In genomic region chr1:197307551-197307950, GRCh38 we compare ENCODE assay signal across 15 cellular contexts. TPM values are rescaled to one million over a fixed set of nuclear protein-coding genes. Genes with fewer than 3 reads are reported as not detected.
DNase-seq lines count a peak whose midpoint lies in the region; ATAC-seq and TF ChIP-seq lines count a peak whose summit lies in the region.
"Had no signal": no experiment of that assay in that cellular context is flagged by ENCODE, and none has a peak within 500 bp of the region (broad histone marks: within the 10 kb centered on the region; RNA-seq: fewer than 3 reads in every experiment).

No MANE protein-coding gene starts in this region.

- CTCF ChIA-PET in HEK293T (lab: Yijun Ruan, JAX) = no interaction called here
- CTCF ChIA-PET in RWPE1 (lab: Yijun Ruan, JAX) = interaction anchor here (1.1 kb wide), 1 partner anchor 92 kb away, joined by 4 read pairs; no protein-coding TSS in a partner anchor

- no peak for TF ChIP-seq CTCF in RWPE1 (conservative IDR thresholded peaks at IDR 0.05; ENCODE audit: low read depth)
- no peak for TF ChIP-seq CTCF in psoas muscle (IDR thresholded peaks at IDR 0.05)

- DNase-seq in HEK293T (ENCODE audit: extremely low spot score) (no peak), RWPE1 (ENCODE audit: low spot score) (peak; percentile 59), glomerular visceral epithelial cell (ENCODE audit: extremely low spot score) (peak; percentile 40), NCI-H226 (no peak), psoas muscle (no peak), immature natural killer cell (no peak)
- DNase-seq: ACHN; CD4-positive, CD25-positive, alpha-beta regulatory T cell; KBM-7; NCI-H1092; NCI-H187 had no signal

- peaks cover 0 to 10% (median 4%) of the 10 kb centered on the region in 3 donors for H3K27me3 Mint-ChIP-seq in immature natural killer cell (ENCODE audit: low read depth in 3 of 3)

- 77 to 84% (median 80%) methylated on average over 3 of the region's 3 CpGs for WGBS in psoas muscle, 3 donors

- ATAC-seq in psoas muscle = no peak
- ATAC-seq: Right ventricle myocardium inferior had no signal

- H3K27me3 ChIP-seq in psoas muscle (ENCODE audit: insufficient read depth in 3 of 3, low read length in 2 of 3) = no peaks in the 10 kb centered on the region

- no peak overlapping the region for H3K4me3 Mint-ChIP-seq in immature natural killer cell
- H3K4me3 Mint-ChIP-seq: CD4-positive, CD25-positive, alpha-beta regulatory T cell had no signal

- no peaks in the 10 kb centered on the region for H3K36me3 ChIP-seq in psoas muscle (ENCODE audit: insufficient read depth in 1 of 2, low read depth in 1 of 2)

- H3K36me3 Mint-ChIP-seq in immature natural killer cell = no peaks in the 10 kb centered on the region
- H3K36me3 Mint-ChIP-seq: CD4-positive, CD25-positive, alpha-beta regulatory T cell had no signal

- intact Hi-C loops in psoas muscle (cut with DNase I) = no loop called here

- no peak overlapping the region for H3K4me3 ChIP-seq in psoas muscle
- H3K4me3 ChIP-seq: SK-N-MC had no signal

- no peak overlapping the region for H3K27ac ChIP-seq in RWPE1
- H3K27ac ChIP-seq in temporal lobe (ENCODE audit: low read depth, low read length) = peak overlapping the region; percentile 1
- no peak overlapping the region for H3K27ac ChIP-seq in psoas muscle
- H3K27ac ChIP-seq: SK-N-MC had no signal

- H3K4me1 ChIP-seq in psoas muscle = no peaks in the 10 kb centered on the region

- H3K9me3 Mint-ChIP-seq in immature natural killer cell = peaks cover 0 to 2% (median 0%) of the 10 kb centered on the region in 6 donors
- H3K9me3 Mint-ChIP-seq: CD4-positive, CD25-positive, alpha-beta regulatory T cell had no signal

- H3K4me1 Mint-ChIP-seq in immature natural killer cell = no peaks in the 10 kb centered on the region
- H3K4me1 Mint-ChIP-seq: CD4-positive, CD25-positive, alpha-beta regulatory T cell had no signal

- no peaks in the 10 kb centered on the region for H3K9me3 ChIP-seq in psoas muscle

- POLR2A ChIA-PET in HEK293T (lab: Yijun Ruan, JAX) (no interaction called here), RWPE1 (lab: Yijun Ruan, JAX; ENCODE audit: low non-redundant PET) (no interaction called here)

- no peak overlapping the region for H3K27ac Mint-ChIP-seq in immature natural killer cell
- H3K27ac Mint-ChIP-seq: CD4-positive, CD25-positive, alpha-beta regulatory T cell had no signal

TF ChIP-seq in HEK293T, 16 proteins besides CTCF, POLR2A, EP300 and RAD21:
- TF ChIP-seq BHLHE40 (IDR thresholded peaks at IDR 0.05; ENCODE audit: borderline replicate concordance) = no peak
- TF ChIP-seq, protein P1, sequence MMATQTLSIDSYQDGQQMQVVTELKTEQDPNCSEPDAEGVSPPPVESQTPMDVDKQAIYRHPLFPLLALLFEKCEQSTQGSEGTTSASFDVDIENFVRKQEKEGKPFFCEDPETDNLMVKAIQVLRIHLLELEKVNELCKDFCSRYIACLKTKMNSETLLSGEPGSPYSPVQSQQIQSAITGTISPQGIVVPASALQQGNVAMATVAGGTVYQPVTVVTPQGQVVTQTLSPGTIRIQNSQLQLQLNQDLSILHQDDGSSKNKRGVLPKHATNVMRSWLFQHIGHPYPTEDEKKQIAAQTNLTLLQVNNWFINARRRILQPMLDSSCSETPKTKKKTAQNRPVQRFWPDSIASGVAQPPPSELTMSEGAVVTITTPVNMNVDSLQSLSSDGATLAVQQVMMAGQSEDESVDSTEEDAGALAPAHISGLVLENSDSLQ (IDR thresholded peaks at IDR 0.05) = peak; percentile 77

RNA-seq across cellular contexts. Expression of gene CRB1, which starts 39.5 kb away (rescaled TPM):
- total RNA-seq in temporal lobe (21.6 TPM), psoas muscle (1 to 10 TPM in 1 of 4 donors, under 1 TPM in 3; 0.77 to 1.3 (median 0.87) TPM)
- polyA plus RNA-seq in psoas muscle (under 1 TPM; 0.06 to 0.16 (median 0.13) TPM), immature natural killer cell (under 1 TPM in 2 of 3 donors, not detected in 1; 0.26 to 0.53 TPM)
- total RNA-seq: CD4-positive, CD25-positive, alpha-beta regulatory T cell; Daoy had no signal
- polyA plus RNA-seq: CD4-positive, CD25-positive, alpha-beta regulatory T cell had no signal

Comparison
In these comparisons a context has a peak if more than half of its experiments do, and no peak if none do; other contexts are left out.
1. DNase-seq: peak in RWPE1 (single experiment) and glomerular visceral epithelial cell (single experiment); none in HEK293T (single experiment), NCI-H226 (single experiment), psoas muscle (0 of 2) and immature natural killer cell (0 of 3).